In genomic region chr18:8631265-8631664, GRCh38 we compare ENCODE assay signal across 20 cellular contexts. TPM values are rescaled to one million over a fixed set of nuclear protein-coding genes. Genes with fewer than 3 reads are reported as not detected.
DNase-seq lines count a peak whose midpoint lies in the region; ATAC-seq and TF ChIP-seq lines count a peak whose summit lies in the region.
"Had no signal": no experiment of that assay in that cellular context is flagged by ENCODE, and none has a peak within 500 bp of the region (broad histone marks: within the 10 kb centered on the region; RNA-seq: fewer than 3 reads in every experiment).

No MANE protein-coding gene starts in this region.

- POLR2A ChIA-PET in CD8-positive, alpha-beta T cell (lab: Charles Lee): interaction anchor here (0.6 kb wide), 1 partner anchor 898 kb away, joined by 5 read pairs; no protein-coding TSS in a partner anchor
- POLR2A ChIA-PET in OCI-LY7 (lab: Charles Lee): no interaction called here

- no peak overlapping the region for H2BK5ac ChIP-seq in H9 (ENCODE audit: insufficient read length, low read length)

- no peak overlapping the region for H3K56ac ChIP-seq in H9 (ENCODE audit: insufficient read length, low read depth, low read length)

- no peak overlapping the region for H3T11ph ChIP-seq in H9 (ENCODE audit: low read length)

- intact Hi-C loops in CD8-positive, alpha-beta T cell (cut with DNase I, micrococcal nuclease): no loop called here
- intact Hi-C loops in psoas muscle (cut with DNase I) (no loop called here), OCI-LY7 (cut with micrococcal nuclease; ENCODE audit: unreplicated experiment) (no loop called here)

- H4K5ac ChIP-seq in H9 (ENCODE audit: insufficient read length, low read depth, low read length): no peak overlapping the region

- H3K4me2 ChIP-seq in H9 (ENCODE audit: insufficient read depth, insufficient read length, low read length) (no peak overlapping the region), OCI-LY7 (ENCODE audit: low read length) (no peak overlapping the region)
- H3K4me2 ChIP-seq: BLaER1 had no signal

- no TSS peak for BruUV-seq in OCI-LY7 (replicated peaks; lab: Mats Ljungman, UMichigan)

- H3K4me1 Mint-ChIP-seq in activated naive CD8-positive, alpha-beta T cell treated with anti-CD3 and anti-CD28 coated beads for 36 hours: no peaks in the 10 kb centered on the region
- H3K4me1 Mint-ChIP-seq in activated naive CD8-positive, alpha-beta T cell treated with anti-CD3 and anti-CD28 coated beads, Interleukin-2, amount 50 U/mL, for 24 hours: peaks cover 2% of the 10 kb centered on the region
- H3K4me1 Mint-ChIP-seq in CD8-positive, alpha-beta T cell (ENCODE audit: low read depth): peaks cover 7% of the 10 kb centered on the region
- peaks cover 47 to 52% of the 10 kb centered on the region in 2 experiments for H3K4me1 Mint-ChIP-seq in H9
- peaks cover 3% of the 10 kb centered on the region for H3K4me1 Mint-ChIP-seq in T-helper 2 cell treated with Interferon-gamma antibody and Interleukin-4, amounts not matched to agents 5 μg/mL and 100 μg/mL, for 36 hours (ENCODE audit: low read depth)
- H3K4me1 Mint-ChIP-seq: B cell had no signal

- H2BK12ac ChIP-seq in H9 (ENCODE audit: insufficient read length, low read depth, low read length): no peak overlapping the region

- H3K4me3 ChIP-seq in CD8-positive, alpha-beta T cell (ENCODE audit: low read depth, low read length): no peak overlapping the region
- no peak overlapping the region for H3K4me3 ChIP-seq in psoas muscle
- H3K4me3 ChIP-seq in OCI-LY7 (ENCODE audit: low read depth, low read length, poor library complexity, severe bottlenecking): no peak overlapping the region
- H3K4me3 ChIP-seq: BLaER1 had no signal

- peaks cover 20% of the 10 kb centered on the region for H3K36me3 Mint-ChIP-seq in activated naive CD8-positive, alpha-beta T cell treated with anti-CD3 and anti-CD28 coated beads for 36 hours
- H3K36me3 Mint-ChIP-seq in activated naive CD8-positive, alpha-beta T cell treated with anti-CD3 and anti-CD28 coated beads, Interleukin-2, amount 50 U/mL, for 24 hours (ENCODE audit: low read depth): peaks cover 48% of the 10 kb centered on the region
- peaks cover 73% of the 10 kb centered on the region for H3K36me3 Mint-ChIP-seq in CD8-positive, alpha-beta T cell
- H3K36me3 Mint-ChIP-seq in H9 (ENCODE audit: insufficient read depth in 1 of 3, low read depth in 3 of 3): peaks cover 44 to 81% (median 49%) of the 10 kb centered on the region in 3 experiments
- peaks cover 36% of the 10 kb centered on the region for H3K36me3 Mint-ChIP-seq in T-helper 2 cell treated with Interferon-gamma antibody and Interleukin-4, amounts not matched to agents 5 μg/mL and 100 μg/mL, for 36 hours (ENCODE audit: low read depth)

- H3K9me3 ChIP-seq in CD8-positive, alpha-beta T cell (ENCODE audit: low read length): no peaks in the 10 kb centered on the region
- no peaks in the 10 kb centered on the region for H3K9me3 ChIP-seq in H9 (ENCODE audit: control insufficient read depth, low read depth, low read length)
- H3K9me3 ChIP-seq in psoas muscle: no peaks in the 10 kb centered on the region
- H3K9me3 ChIP-seq in OCI-LY7 (ENCODE audit: low read length): no peaks in the 10 kb centered on the region
- H3K9me3 ChIP-seq: BLaER1 had no signal

- H3K9me2 ChIP-seq in OCI-LY7 (ENCODE audit: insufficient read depth, low read length): no peaks in the 10 kb centered on the region

- no peak overlapping the region for H3K4me3 Mint-ChIP-seq in activated naive CD8-positive, alpha-beta T cell treated with anti-CD3 and anti-CD28 coated beads for 36 hours
- no peak overlapping the region for H3K4me3 Mint-ChIP-seq in activated naive CD8-positive, alpha-beta T cell treated with anti-CD3 and anti-CD28 coated beads, Interleukin-2, amount 50 U/mL, for 24 hours
- no peak overlapping the region for H3K4me3 Mint-ChIP-seq in CD8-positive, alpha-beta T cell
- no peak overlapping the region for H3K4me3 Mint-ChIP-seq in H9
- no peak overlapping the region for H3K4me3 Mint-ChIP-seq in T-helper 2 cell treated with Interferon-gamma antibody and Interleukin-4, amounts not matched to agents 5 μg/mL and 100 μg/mL, for 36 hours
- H3K4me3 Mint-ChIP-seq: B cell; CD4-positive, CD25-positive, alpha-beta regulatory T cell; CD8-positive, alpha-beta memory T cell had no signal

- no peak overlapping the region for H3K9ac ChIP-seq in H9 (ENCODE audit: extremely low read depth, insufficient read length, low read length)
- H3K9ac ChIP-seq: BLaER1 had no signal

- no peak overlapping the region for H3K18ac ChIP-seq in H9 (ENCODE audit: insufficient read length, low read depth, low read length)

- H3K27ac ChIP-seq in CD8-positive, alpha-beta T cell (ENCODE audit: low read depth, low read length): no peak overlapping the region
- H3K27ac ChIP-seq in H9 (ENCODE audit: insufficient read length, low read depth, low read length) (no peak overlapping the region), psoas muscle (peak overlapping the region; percentile 24), OCI-LY7 (ENCODE audit: low read depth, low read length, poor library complexity, severe bottlenecking) (no peak overlapping the region)
- H3K27ac ChIP-seq: 22Rv1, BLaER1, C4-2B had no signal

- CTCF ChIA-PET in CD8-positive, alpha-beta T cell (lab: Charles Lee): no interaction called here
- CTCF ChIA-PET in OCI-LY7 (lab: Charles Lee; ENCODE audit: unreplicated experiment): interaction anchor here (0.6 to 1.1 kb wide), 2 partner anchors 11 to 22 kb away, joined by 3 read pairs; partner anchors contain the start of gene RAB12

- H2AFZ ChIP-seq in H9 (ENCODE audit: low read length): no peak overlapping the region
- no peak overlapping the region for H2AFZ ChIP-seq in OCI-LY7 (ENCODE audit: low read length)

- H4K91ac ChIP-seq in H9 (ENCODE audit: insufficient read length, low read depth, low read length): no peak overlapping the region

- peaks cover 26% of the 10 kb centered on the region; the same call in 1 of the 2 replicates for H3K79me2 ChIP-seq in H9 (ENCODE audit: insufficient read depth, low read length)
- peaks cover 8% of the 10 kb centered on the region; the same call in 1 of the 2 replicates for H3K79me2 ChIP-seq in OCI-LY7 (ENCODE audit: insufficient read depth, low read depth, low read length)

- no peak overlapping the region for H2BK20ac ChIP-seq in H9 (ENCODE audit: low read depth, low read length, poor library complexity, severe bottlenecking)

- DNase-seq in activated naive CD8-positive, alpha-beta T cell treated with anti-CD3 and anti-CD28 coated beads for 36 hours: no peak
- no peak for DNase-seq in activated naive CD8-positive, alpha-beta T cell treated with anti-CD3 and anti-CD28 coated beads, Interleukin-2, amount 50 U/mL, for 24 hours
- no peak for DNase-seq in CD8-positive, alpha-beta T cell
- DNase-seq in H9 (no peak), psoas muscle (no peak), putamen (ENCODE audit: low spot score) (no peak), OCI-LY7 (ENCODE audit: low spot score) (no peak)
- DNase-seq in T-helper 2 cell treated with Interferon-gamma antibody and Interleukin-4, amounts not matched to agents 5 μg/mL and 100 μg/mL, for 36 hours (ENCODE audit: low spot score): no peak
- DNase-seq: CD4-positive, CD25-positive, alpha-beta regulatory T cell; CD8-positive, alpha-beta memory T cell; DMS 273 treated with DMSO at 0.1 percent for 48 hours; DMS79; EL; GF-D8; GOT3; HCEC 1CT had no signal

- H2AK5ac ChIP-seq in H9 (ENCODE audit: insufficient read length, low read length): no peak overlapping the region

- no peaks in the 10 kb centered on the region for H3K9me3 Mint-ChIP-seq in activated naive CD8-positive, alpha-beta T cell treated with anti-CD3 and anti-CD28 coated beads for 36 hours
- H3K9me3 Mint-ChIP-seq in activated naive CD8-positive, alpha-beta T cell treated with anti-CD3 and anti-CD28 coated beads, Interleukin-2, amount 50 U/mL, for 24 hours: no peaks in the 10 kb centered on the region
- no peaks in the 10 kb centered on the region for H3K9me3 Mint-ChIP-seq in CD8-positive, alpha-beta T cell
- H3K9me3 Mint-ChIP-seq in H9: no peaks in the 10 kb centered on the region
- no peaks in the 10 kb centered on the region for H3K9me3 Mint-ChIP-seq in T-helper 2 cell treated with Interferon-gamma antibody and Interleukin-4, amounts not matched to agents 5 μg/mL and 100 μg/mL, for 36 hours
- H3K9me3 Mint-ChIP-seq: CD4-positive, CD25-positive, alpha-beta regulatory T cell; CD8-positive, alpha-beta memory T cell had no signal

- no peak for ATAC-seq in activated naive CD8-positive, alpha-beta T cell treated with anti-CD3 and anti-CD28 coated beads, Interleukin-2, amount 50 U/mL, for 24 hours
- no peak for ATAC-seq in CD8-positive, alpha-beta T cell
- peak; percentile 57 to 79 (median 65) for ATAC-seq in psoas muscle

- no peaks in the 10 kb centered on the region for H3K27me3 Mint-ChIP-seq in activated naive CD8-positive, alpha-beta T cell treated with anti-CD3 and anti-CD28 coated beads for 36 hours
- no peaks in the 10 kb centered on the region for H3K27me3 Mint-ChIP-seq in activated naive CD8-positive, alpha-beta T cell treated with anti-CD3 and anti-CD28 coated beads, Interleukin-2, amount 50 U/mL, for 24 hours
- no peaks in the 10 kb centered on the region for H3K27me3 Mint-ChIP-seq in CD8-positive, alpha-beta T cell (ENCODE audit: low read depth)
- no peaks in the 10 kb centered on the region for H3K27me3 Mint-ChIP-seq in H9 (ENCODE audit: low read depth)
- H3K27me3 Mint-ChIP-seq in T-helper 2 cell treated with Interferon-gamma antibody and Interleukin-4, amounts not matched to agents 5 μg/mL and 100 μg/mL, for 36 hours (ENCODE audit: low read depth): no peaks in the 10 kb centered on the region
- H3K27me3 Mint-ChIP-seq: B cell; CD4-positive, CD25-positive, alpha-beta regulatory T cell; CD8-positive, alpha-beta memory T cell had no signal

- no peaks in the 10 kb centered on the region for H3K27me3 ChIP-seq in CD8-positive, alpha-beta T cell (ENCODE audit: insufficient read depth, low read length)
- H3K27me3 ChIP-seq in H9 (ENCODE audit: insufficient read depth, low read length) (no peaks in the 10 kb centered on the region), psoas muscle (ENCODE audit: insufficient read depth in 3 of 3, low read length in 2 of 3) (no peaks in the 10 kb centered on the region)
- H3K27me3 ChIP-seq: BLaER1 had no signal

- no peak overlapping the region for H2BK15ac ChIP-seq in H9 (ENCODE audit: low read depth, low read length)

- no peak overlapping the region; the same call in 1 of the 2 replicates for H3K14ac ChIP-seq in H9 (ENCODE audit: insufficient read depth, low read length)

- no peak overlapping the region for H3K4ac ChIP-seq in H9 (ENCODE audit: low read depth, low read length)

- no peaks in the 10 kb centered on the region for H4K20me1 ChIP-seq in H9 (ENCODE audit: control insufficient read depth, insufficient read depth, insufficient read length)
- H4K20me1 ChIP-seq in OCI-LY7 (ENCODE audit: insufficient read depth, low read length): no peaks in the 10 kb centered on the region

- H3K79me1 ChIP-seq in H9 (ENCODE audit: insufficient read depth, low read depth, low read length, poor library complexity, severe bottlenecking): no peaks in the 10 kb centered on the region

- no peak overlapping the region for H3K23ac ChIP-seq in H9 (ENCODE audit: insufficient read length, low read depth, low read length)

- H4K8ac ChIP-seq in H9 (replicated peaks; ENCODE audit: insufficient read length, low read depth, low read length): no peak overlapping the region

- H3K23me2 ChIP-seq in H9 (ENCODE audit: insufficient read length, low read depth, low read length, poor library complexity, severe bottlenecking): no peaks in the 10 kb centered on the region

- WGBS in H9 (ENCODE audit: extremely low coverage, insufficient read length, low lambda C conversion rate): no CpG with 5 or more reads among the region's 5 CpGs
- 34 to 57% (median 39%) methylated on average over 5 of the region's 5 CpGs for WGBS in psoas muscle, 3 donors

- H2BK120ac ChIP-seq in H9 (ENCODE audit: low read depth, low read length, poor library complexity, severe bottlenecking): no peak overlapping the region

- peak overlapping the region; percentile 20 for H3K27ac Mint-ChIP-seq in activated naive CD8-positive, alpha-beta T cell treated with anti-CD3 and anti-CD28 coated beads for 36 hours
- H3K27ac Mint-ChIP-seq in activated naive CD8-positive, alpha-beta T cell treated with anti-CD3 and anti-CD28 coated beads, Interleukin-2, amount 50 U/mL, for 24 hours: no peak overlapping the region
- peak overlapping the region; percentile 18 for H3K27ac Mint-ChIP-seq in CD8-positive, alpha-beta T cell
- H3K27ac Mint-ChIP-seq in H9: peak overlapping the region in 2 of 3 experiments; percentile 17 to 62; a peak in 3 of 7 replicates
- H3K27ac Mint-ChIP-seq in T-helper 2 cell treated with Interferon-gamma antibody and Interleukin-4, amounts not matched to agents 5 μg/mL and 100 μg/mL, for 36 hours: no peak overlapping the region
- H3K27ac Mint-ChIP-seq: B cell had no signal

- no peaks in the 10 kb centered on the region for H3K4me1 ChIP-seq in CD8-positive, alpha-beta T cell (ENCODE audit: insufficient read depth, low read length)
- H3K4me1 ChIP-seq in H9 (ENCODE audit: insufficient read depth, low read length) (peaks cover 16% of the 10 kb centered on the region), psoas muscle (peaks cover 59% of the 10 kb centered on the region), OCI-LY7 (ENCODE audit: insufficient read depth, low read length, poor library complexity, severe bottlenecking) (no peaks in the 10 kb centered on the region)
- H3K4me1 ChIP-seq: BLaER1 had no signal

- H3K36me3 ChIP-seq in CD8-positive, alpha-beta T cell (ENCODE audit: insufficient read depth, low read length): peaks cover 16% of the 10 kb centered on the region
- H3K36me3 ChIP-seq in psoas muscle (ENCODE audit: insufficient read depth in 1 of 2, low read depth in 1 of 2) (peaks cover 0 to 33% of the 10 kb centered on the region in 2 donors), OCI-LY7 (ENCODE audit: insufficient read depth, low read length) (peaks cover 95% of the 10 kb centered on the region)

- TF ChIP-seq CTCF in CD8-positive, alpha-beta T cell (IDR thresholded peaks at IDR 0.05): no peak
- TF ChIP-seq CTCF in H9 (conservative IDR thresholded peaks at IDR 0.05) (no peak), psoas muscle (IDR thresholded peaks at IDR 0.05) (no peak), OCI-LY7 (conservative IDR thresholded peaks at IDR 0.05; ENCODE audit: low read length) (no peak)

RNA-seq across cellular contexts. Expression of gene RAB12, which starts 22.0 kb away (rescaled TPM):
- 10 to 100 TPM; 12.5 to 14.8 TPM for total RNA-seq in activated naive CD8-positive, alpha-beta T cell treated with anti-CD3 and anti-CD28 coated beads for 36 hours
- 10 to 100 TPM; 20.2 to 20.9 TPM for total RNA-seq in CD8-positive, alpha-beta T cell
- total RNA-seq in H9 (2021): 49.4 and 51.3 TPM in 2 replicates
- total RNA-seq in psoas muscle: 100 to 1,000 TPM in 3 of 4 donors, 10 to 100 TPM in 1; 91.4 to 145 (median 115) TPM
- 100 to 1,000 TPM in 2 of 3 donors, 10 to 100 TPM in 1; 49.0 to 239 (median 111) TPM for polyA plus RNA-seq in psoas muscle
- 28.8 and 34.0 TPM in 2 replicates for total RNA-seq in OCI-LY7 (2014; rRNA removed; shearing (Covaris generic))
- 20.6 and 29.9 TPM in 2 replicates for total RNA-seq in OCI-LY7 (2022)

Comparison
In these comparisons a context has a peak if more than half of its experiments do, and no peak if none do; other contexts are left out.
1. H3K27ac Mint-ChIP-seq: peak in activated naive CD8-positive, alpha-beta T cell treated with anti-CD3 and anti-CD28 coated beads for 36 hours (single experiment), CD8-positive, alpha-beta T cell (single experiment) and H9 (2 of 3); none in activated naive CD8-positive, alpha-beta T cell treated with anti-CD3 and anti-CD28 coated beads, Interleukin-2, amount 50 U/mL, for 24 hours (single experiment) and T-helper 2 cell treated with Interferon-gamma antibody and Interleukin-4, amounts not matched to agents 5 μg/mL and 100 μg/mL, for 36 hours (single experiment).
2. ATAC-seq: peak in psoas muscle (4 of 4); none in activated naive CD8-positive, alpha-beta T cell treated with anti-CD3 and anti-CD28 coated beads, Interleukin-2, amount 50 U/mL, for 24 hours (single experiment) and CD8-positive, alpha-beta T cell (single experiment).